26 cellular contexts compared by ENCODE assay signal in the genomic region with DNA sequence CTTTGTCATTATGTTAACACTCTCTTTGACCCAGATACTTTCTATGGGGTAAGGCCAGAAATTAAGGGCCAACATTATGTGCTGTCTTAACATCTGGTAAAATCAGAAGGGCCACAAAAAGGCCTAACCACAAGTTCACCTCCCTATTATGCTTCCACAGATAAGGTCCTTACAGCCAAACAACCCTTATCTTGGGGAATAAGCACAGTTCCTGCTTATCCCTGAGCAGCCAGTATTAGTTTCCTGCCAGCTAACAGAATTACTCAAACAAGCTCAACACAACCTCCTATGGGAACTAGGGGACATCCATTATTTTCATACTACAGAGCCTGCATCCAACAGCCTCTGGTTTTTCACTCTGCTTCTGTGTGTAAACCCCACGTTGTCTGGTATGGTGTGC.
"Had no signal": no experiment of that assay in that cellular context is flagged by ENCODE, and none has a peak within 500 bp of the region (broad histone marks: within the 10 kb centered on the region; RNA-seq: fewer than 3 reads in every experiment).

No MANE protein-coding gene starts in this region.

- H3K27ac ChIP-seq: adrenal gland, heart left ventricle, left lung, lower lobe of right lung, right lobe of liver, testis, transverse colon had no signal

- H3K27me3 ChIP-seq: adrenal gland, heart left ventricle, left lung, right lobe of liver, testis, transverse colon had no signal

- H3K36me3 ChIP-seq: adrenal gland, heart left ventricle, left lung, lower lobe of right lung, right lobe of liver, transverse colon had no signal

- FAIRE-seq: astrocyte, TTC549 had no signal

- H3K4me3 Mint-ChIP-seq: activated B cell treated with CpG ODN at 0.5 μM for 24 hours; activated CD8-positive, alpha-beta memory T cell treated with anti-CD3 and anti-CD28 coated beads, Interleukin-2, amount 10 ng/mL, durations not matched to agents 7 days and 5 days; activated CD8-positive, alpha-beta T cell treated with anti-CD3 and anti-CD28 coated beads, Interleukin-2, amount 10 ng/mL, durations not matched to agents 7 days and 5 days; activated naive CD8-positive, alpha-beta T cell; activated T-cell treated with anti-CD3 and anti-CD28 coated beads, Interleukin-2, amount 50 U/mL, for 72 hours; natural killer cell treated with Interleukin-12 subunit alpha and Interleukin-12 subunit beta and Interleukin-15 and Interleukin-18, amount 100 ng/mL, for 72 hours had no signal

- H3K9me3 ChIP-seq: adrenal gland, lower lobe of right lung, mucosa of descending colon, right lobe of liver, testis, transverse colon had no signal

- H3K4me3 ChIP-seq: adrenal gland, heart left ventricle, left lung, lower lobe of right lung, mucosa of descending colon, right lobe of liver, testis, transverse colon had no signal

- H3K4me1 ChIP-seq: adrenal gland, heart left ventricle, left lung, lower lobe of right lung, right lobe of liver, testis, transverse colon had no signal

- H3K27me3 Mint-ChIP-seq: activated B cell treated with CpG ODN at 0.5 μM for 24 hours; activated CD8-positive, alpha-beta memory T cell treated with anti-CD3 and anti-CD28 coated beads, Interleukin-2, amount 10 ng/mL, durations not matched to agents 7 days and 5 days; natural killer cell treated with Interleukin-12 subunit alpha and Interleukin-12 subunit beta and Interleukin-15 and Interleukin-18, amount 100 ng/mL, for 72 hours had no signal

- DNase-seq: activated B cell treated with CpG ODN at 0.5 μM for 24 hours; activated CD4-positive, alpha-beta T cell treated with anti-CD3 and anti-CD28 coated beads, Interleukin-2, amount 50 U/mL, for 1 hour; activated CD8-positive, alpha-beta memory T cell treated with anti-CD3 and anti-CD28 coated beads, Interleukin-2, amount 10 ng/mL, durations not matched to agents 7 days and 5 days; activated CD8-positive, alpha-beta T cell treated with anti-CD3 and anti-CD28 coated beads, Interleukin-2, amount 10 ng/mL, durations not matched to agents 7 days and 5 days; activated effector memory CD4-positive, alpha-beta T cell treated with Interleukin-2 at 50 U/mL for 16 hours; activated naive CD4-positive, alpha-beta T cell treated with Interleukin-2 at 50 U/mL for 16 hours; activated T-cell treated with anti-CD3 and anti-CD28 coated beads, Interleukin-2, amount 50 U/mL, for 72 hours; adrenal gland; caudate nucleus; foreskin fibroblast; heart left ventricle; hypothalamus; kidney glomerular epithelial cell; left lung; lower lobe of right lung; mucosa of descending colon; posterior cingulate gyrus; right lobe of liver; stimulated activated CD4-positive, alpha-beta T cell treated with anti-CD3 and anti-CD28 coated beads, Interleukin-2, amount 100 ng/mL, for 48 hours; stimulated activated naive CD8-positive, alpha-beta T cell treated with anti-CD3 and anti-CD28 coated beads, Interleukin-15, Interleukin-2, amounts not matched to agents 100 U/mL and 50 U/mL, for 24 hours; testis; transverse colon had no signal

- H3K4me1 Mint-ChIP-seq: activated B cell treated with CpG ODN at 0.5 μM for 24 hours; activated CD8-positive, alpha-beta memory T cell treated with anti-CD3 and anti-CD28 coated beads, Interleukin-2, amount 10 ng/mL, durations not matched to agents 7 days and 5 days had no signal

- ATAC-seq: activated CD8-positive, alpha-beta memory T cell treated with anti-CD3 and anti-CD28 coated beads, Interleukin-2, amount 10 ng/mL, durations not matched to agents 7 days and 5 days; activated CD8-positive, alpha-beta T cell treated with anti-CD3 and anti-CD28 coated beads, Interleukin-2, amount 10 ng/mL, durations not matched to agents 7 days and 5 days; activated T-cell treated with anti-CD3 and anti-CD28 coated beads, Interleukin-2, amount 50 U/mL, for 72 hours; heart left ventricle; left lung; lower lobe of right lung; mucosa of descending colon; natural killer cell treated with Interleukin-12 subunit alpha and Interleukin-12 subunit beta and Interleukin-15 and Interleukin-18, amount 100 ng/mL, for 72 hours; right lobe of liver; stimulated activated naive CD8-positive, alpha-beta T cell treated with anti-CD3 and anti-CD28 coated beads, Interleukin-15, Interleukin-2, amounts not matched to agents 100 U/mL and 50 U/mL, for 24 hours had no signal

- H3K27ac Mint-ChIP-seq: activated B cell treated with CpG ODN at 0.5 μM for 24 hours; activated CD8-positive, alpha-beta memory T cell treated with anti-CD3 and anti-CD28 coated beads, Interleukin-2, amount 10 ng/mL, durations not matched to agents 7 days and 5 days; activated CD8-positive, alpha-beta T cell treated with anti-CD3 and anti-CD28 coated beads, Interleukin-2, amount 10 ng/mL, durations not matched to agents 7 days and 5 days; activated naive CD8-positive, alpha-beta T cell; activated T-cell treated with anti-CD3 and anti-CD28 coated beads, Interleukin-2, amount 50 U/mL, for 72 hours; natural killer cell treated with Interleukin-12 subunit alpha and Interleukin-12 subunit beta and Interleukin-15 and Interleukin-18, amount 100 ng/mL, for 72 hours had no signal

- H3K36me3 Mint-ChIP-seq: activated CD8-positive, alpha-beta memory T cell treated with anti-CD3 and anti-CD28 coated beads, Interleukin-2, amount 10 ng/mL, durations not matched to agents 7 days and 5 days; activated naive CD8-positive, alpha-beta T cell; natural killer cell treated with Interleukin-12 subunit alpha and Interleukin-12 subunit beta and Interleukin-15 and Interleukin-18, amount 100 ng/mL, for 72 hours had no signal
